19 cellular contexts compared by ENCODE assay signal in genomic region chr12:88448337-88448944, GRCh38.
A peak's percentile ranks its signal among the peaks of the same experiment; 100 is the strongest.
DNase-seq lines count a peak whose midpoint lies in the region; ATAC-seq lines count a peak whose summit lies in the region.
"Had no signal": no experiment of that assay in that cellular context is flagged by ENCODE, and none has a peak within 500 bp of the region (broad histone marks: within the 10 kb centered on the region; RNA-seq: fewer than 3 reads in every experiment).

No MANE protein-coding gene starts in this region.

- DNase-seq in DMS79 (lab: John Stamatoyannopoulos, UW) (peak; percentile 70), NCI-H187 treated with DMSO at 0.1 percent for 48 hours (lab: John Stamatoyannopoulos, UW) (peak; percentile 88), NCI-H510A treated with DMSO at 0.1 percent for 48 hours (lab: John Stamatoyannopoulos, UW) (peak; percentile 95), left kidney (ENCODE audit: low read depth, low spot score) (peak; percentile 80), HuH-7.5 (ENCODE audit: low spot score) (no peak)
- DNase-seq: activated CD4-positive, alpha-beta T cell treated with anti-CD3 and anti-CD28 coated beads for 4 hours; CD4-positive, alpha-beta memory T cell; hippocampal formation; KBM-7; left colon; NCI-H446; spleen; T1000; upper lobe of right lung had no signal

- no peak for ATAC-seq in HG03175 (IDR thresholded peaks at IDR 0.05; ENCODE audit: unreplicated experiment)
- ATAC-seq in GM18873 (IDR thresholded peaks at IDR 0.05; ENCODE audit: low FRiP score, unreplicated experiment), result no peak
- ATAC-seq in GM18861 (IDR thresholded peaks at IDR 0.05; ENCODE audit: unreplicated experiment), result no peak
- ATAC-seq: activated naive CD4-positive, alpha-beta T cell treated with anti-CD3 and anti-CD28 coated beads, Interleukin-2, amount 50 U/mL, for 72 hours; GM12878; left colon; upper lobe of right lung had no signal
